1 cellular context compared by ENCODE assay signal in the genomic region with DNA sequence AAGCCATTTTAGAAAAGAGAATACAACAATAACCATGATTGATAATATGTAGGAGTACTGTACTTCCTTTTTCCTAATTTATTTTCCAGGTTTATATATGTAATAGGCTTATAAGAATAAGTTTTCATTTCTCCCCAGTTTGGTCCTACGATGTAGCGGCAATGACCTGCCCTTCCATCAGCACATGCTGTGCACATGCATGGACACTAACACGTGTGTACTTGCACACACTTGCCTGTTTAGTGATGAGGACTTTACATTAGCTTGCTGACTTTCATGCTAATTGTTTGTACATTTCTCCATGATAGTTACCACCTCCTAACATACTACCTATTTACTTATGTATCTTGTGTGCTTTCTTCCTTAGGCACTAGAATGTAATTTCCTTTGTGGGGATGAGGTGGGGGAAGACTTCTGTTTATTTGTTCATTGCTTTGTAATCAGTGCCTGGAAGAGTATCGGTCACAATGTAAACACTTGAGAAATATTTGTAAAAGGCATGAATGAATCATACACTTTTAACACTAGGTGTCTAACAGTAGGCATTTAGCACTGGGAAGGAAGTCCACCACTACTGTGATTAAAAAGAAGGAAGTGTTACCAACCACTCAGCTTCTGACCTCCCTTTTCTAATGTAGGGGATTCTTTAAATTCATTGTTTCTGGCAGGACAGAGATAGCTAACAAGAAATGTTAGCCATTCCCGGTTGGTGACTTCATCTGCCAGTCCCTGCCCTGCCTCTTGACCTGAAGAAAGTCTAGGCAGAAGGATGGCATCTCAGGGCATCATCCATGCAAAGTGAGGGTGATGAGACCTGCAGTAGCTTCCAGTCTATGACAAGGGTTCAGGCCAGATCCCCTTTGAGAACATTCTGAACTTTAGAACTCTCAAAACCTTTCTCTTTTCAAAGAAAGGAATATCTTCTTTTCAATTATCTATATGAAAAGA.
A peak's percentile ranks its signal among the peaks of the same experiment; 100 is the strongest.
TF ChIP-seq lines count a peak whose summit lies in the region.

No MANE protein-coding gene starts in this region.

TF ChIP-seq in HEK293, 187 proteins besides CTCF, POLR2A, EP300 and RAD21 (continued from another document and continues in another):
- TF ChIP-seq, protein P1, sequence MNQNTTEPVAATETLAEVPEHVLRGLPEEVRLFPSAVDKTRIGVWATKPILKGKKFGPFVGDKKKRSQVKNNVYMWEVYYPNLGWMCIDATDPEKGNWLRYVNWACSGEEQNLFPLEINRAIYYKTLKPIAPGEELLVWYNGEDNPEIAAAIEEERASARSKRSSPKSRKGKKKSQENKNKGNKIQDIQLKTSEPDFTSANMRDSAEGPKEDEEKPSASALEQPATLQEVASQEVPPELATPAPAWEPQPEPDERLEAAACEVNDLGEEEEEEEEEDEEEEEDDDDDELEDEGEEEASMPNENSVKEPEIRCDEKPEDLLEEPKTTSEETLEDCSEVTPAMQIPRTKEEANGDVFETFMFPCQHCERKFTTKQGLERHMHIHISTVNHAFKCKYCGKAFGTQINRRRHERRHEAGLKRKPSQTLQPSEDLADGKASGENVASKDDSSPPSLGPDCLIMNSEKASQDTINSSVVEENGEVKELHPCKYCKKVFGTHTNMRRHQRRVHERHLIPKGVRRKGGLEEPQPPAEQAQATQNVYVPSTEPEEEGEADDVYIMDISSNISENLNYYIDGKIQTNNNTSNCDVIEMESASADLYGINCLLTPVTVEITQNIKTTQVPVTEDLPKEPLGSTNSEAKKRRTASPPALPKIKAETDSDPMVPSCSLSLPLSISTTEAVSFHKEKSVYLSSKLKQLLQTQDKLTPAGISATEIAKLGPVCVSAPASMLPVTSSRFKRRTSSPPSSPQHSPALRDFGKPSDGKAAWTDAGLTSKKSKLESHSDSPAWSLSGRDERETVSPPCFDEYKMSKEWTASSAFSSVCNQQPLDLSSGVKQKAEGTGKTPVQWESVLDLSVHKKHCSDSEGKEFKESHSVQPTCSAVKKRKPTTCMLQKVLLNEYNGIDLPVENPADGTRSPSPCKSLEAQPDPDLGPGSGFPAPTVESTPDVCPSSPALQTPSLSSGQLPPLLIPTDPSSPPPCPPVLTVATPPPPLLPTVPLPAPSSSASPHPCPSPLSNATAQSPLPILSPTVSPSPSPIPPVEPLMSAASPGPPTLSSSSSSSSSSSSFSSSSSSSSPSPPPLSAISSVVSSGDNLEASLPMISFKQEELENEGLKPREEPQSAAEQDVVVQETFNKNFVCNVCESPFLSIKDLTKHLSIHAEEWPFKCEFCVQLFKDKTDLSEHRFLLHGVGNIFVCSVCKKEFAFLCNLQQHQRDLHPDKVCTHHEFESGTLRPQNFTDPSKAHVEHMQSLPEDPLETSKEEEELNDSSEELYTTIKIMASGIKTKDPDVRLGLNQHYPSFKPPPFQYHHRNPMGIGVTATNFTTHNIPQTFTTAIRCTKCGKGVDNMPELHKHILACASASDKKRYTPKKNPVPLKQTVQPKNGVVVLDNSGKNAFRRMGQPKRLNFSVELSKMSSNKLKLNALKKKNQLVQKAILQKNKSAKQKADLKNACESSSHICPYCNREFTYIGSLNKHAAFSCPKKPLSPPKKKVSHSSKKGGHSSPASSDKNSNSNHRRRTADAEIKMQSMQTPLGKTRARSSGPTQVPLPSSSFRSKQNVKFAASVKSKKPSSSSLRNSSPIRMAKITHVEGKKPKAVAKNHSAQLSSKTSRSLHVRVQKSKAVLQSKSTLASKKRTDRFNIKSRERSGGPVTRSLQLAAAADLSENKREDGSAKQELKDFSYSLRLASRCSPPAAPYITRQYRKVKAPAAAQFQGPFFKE (tag by site-specific recombination; IDR thresholded peaks at IDR 0.05; ENCODE audit: borderline replicate concordance) = no peak
- no peak for TF ChIP-seq ZNF677 (tag by site-specific recombination; IDR thresholded peaks at IDR 0.05)
- TF ChIP-seq SCRT2 (tag by site-specific recombination; IDR thresholded peaks at IDR 0.05) = no peak
- no peak for TF ChIP-seq ZNF302 (tag by site-specific recombination; IDR thresholded peaks at IDR 0.05; ENCODE audit: low read depth)
- no peak for TF ChIP-seq ZNF16 (tag by site-specific recombination; IDR thresholded peaks at IDR 0.05; ENCODE audit: low read depth)
- no peak for TF ChIP-seq ZNF354C (tag by site-specific recombination; IDR thresholded peaks at IDR 0.05; ENCODE audit: borderline replicate concordance, low read depth)
- no peak for TF ChIP-seq ZNF555 (tag by site-specific recombination; conservative IDR thresholded peaks at IDR 0.05)
- TF ChIP-seq ZNF76 (tag by site-specific recombination; IDR thresholded peaks at IDR 0.05; ENCODE audit: borderline replicate concordance, low read depth) = no peak
- TF ChIP-seq ZSCAN23 (tag by site-specific recombination; IDR thresholded peaks at IDR 0.05) = no peak
- no peak for TF ChIP-seq ZNF701 (tag by site-specific recombination; IDR thresholded peaks at IDR 0.05)
- TF ChIP-seq WT1 (tag by site-specific recombination; IDR thresholded peaks at IDR 0.05) = peak; percentile 86
- TF ChIP-seq ZBTB17 (tag by site-specific recombination; IDR thresholded peaks at IDR 0.05) = no peak
- TF ChIP-seq, protein P2, sequence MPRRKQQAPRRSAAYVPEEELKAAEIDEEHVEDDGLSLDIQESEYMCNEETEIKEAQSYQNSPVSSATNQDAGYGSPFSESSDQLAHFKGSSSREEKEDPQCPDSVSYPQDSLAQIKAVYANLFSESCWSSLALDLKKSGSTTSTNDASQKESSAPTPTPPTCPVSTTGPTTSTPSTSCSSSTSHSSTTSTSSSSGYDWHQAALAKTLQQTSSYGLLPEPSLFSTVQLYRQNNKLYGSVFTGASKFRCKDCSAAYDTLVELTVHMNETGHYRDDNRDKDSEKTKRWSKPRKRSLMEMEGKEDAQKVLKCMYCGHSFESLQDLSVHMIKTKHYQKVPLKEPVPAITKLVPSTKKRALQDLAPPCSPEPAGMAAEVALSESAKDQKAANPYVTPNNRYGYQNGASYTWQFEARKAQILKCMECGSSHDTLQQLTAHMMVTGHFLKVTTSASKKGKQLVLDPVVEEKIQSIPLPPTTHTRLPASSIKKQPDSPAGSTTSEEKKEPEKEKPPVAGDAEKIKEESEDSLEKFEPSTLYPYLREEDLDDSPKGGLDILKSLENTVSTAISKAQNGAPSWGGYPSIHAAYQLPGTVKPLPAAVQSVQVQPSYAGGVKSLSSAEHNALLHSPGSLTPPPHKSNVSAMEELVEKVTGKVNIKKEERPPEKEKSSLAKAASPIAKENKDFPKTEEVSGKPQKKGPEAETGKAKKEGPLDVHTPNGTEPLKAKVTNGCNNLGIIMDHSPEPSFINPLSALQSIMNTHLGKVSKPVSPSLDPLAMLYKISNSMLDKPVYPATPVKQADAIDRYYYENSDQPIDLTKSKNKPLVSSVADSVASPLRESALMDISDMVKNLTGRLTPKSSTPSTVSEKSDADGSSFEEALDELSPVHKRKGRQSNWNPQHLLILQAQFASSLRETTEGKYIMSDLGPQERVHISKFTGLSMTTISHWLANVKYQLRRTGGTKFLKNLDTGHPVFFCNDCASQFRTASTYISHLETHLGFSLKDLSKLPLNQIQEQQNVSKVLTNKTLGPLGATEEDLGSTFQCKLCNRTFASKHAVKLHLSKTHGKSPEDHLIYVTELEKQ (tag by site-specific recombination; IDR thresholded peaks at IDR 0.05; ENCODE audit: borderline replicate concordance) = no peak
- no peak for TF ChIP-seq SP2 (tag by site-specific recombination; IDR thresholded peaks at IDR 0.05)
- TF ChIP-seq, protein P3, sequence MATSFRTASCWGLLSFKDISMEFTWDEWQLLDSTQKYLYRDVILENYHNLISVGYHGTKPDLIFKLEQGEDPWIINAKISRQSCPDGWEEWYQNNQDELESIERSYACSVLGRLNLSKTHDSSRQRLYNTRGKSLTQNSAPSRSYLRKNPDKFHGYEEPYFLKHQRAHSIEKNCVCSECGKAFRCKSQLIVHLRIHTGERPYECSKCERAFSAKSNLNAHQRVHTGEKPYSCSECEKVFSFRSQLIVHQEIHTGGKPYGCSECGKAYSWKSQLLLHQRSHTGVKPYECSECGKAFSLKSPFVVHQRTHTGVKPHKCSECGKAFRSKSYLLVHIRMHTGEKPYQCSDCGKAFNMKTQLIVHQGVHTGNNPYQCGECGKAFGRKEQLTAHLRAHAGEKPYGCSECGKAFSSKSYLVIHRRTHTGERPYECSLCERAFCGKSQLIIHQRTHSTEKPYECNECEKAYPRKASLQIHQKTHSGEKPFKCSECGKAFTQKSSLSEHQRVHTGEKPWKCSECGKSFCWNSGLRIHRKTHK (tag by site-specific recombination; IDR thresholded peaks at IDR 0.05) = no peak
- TF ChIP-seq ZNF391 (tag by site-specific recombination; IDR thresholded peaks at IDR 0.05; ENCODE audit: borderline replicate concordance, low read depth) = no peak
- TF ChIP-seq ZNF776 (tag by site-specific recombination; IDR thresholded peaks at IDR 0.05; ENCODE audit: borderline replicate concordance) = no peak
- TF ChIP-seq, protein P4, sequence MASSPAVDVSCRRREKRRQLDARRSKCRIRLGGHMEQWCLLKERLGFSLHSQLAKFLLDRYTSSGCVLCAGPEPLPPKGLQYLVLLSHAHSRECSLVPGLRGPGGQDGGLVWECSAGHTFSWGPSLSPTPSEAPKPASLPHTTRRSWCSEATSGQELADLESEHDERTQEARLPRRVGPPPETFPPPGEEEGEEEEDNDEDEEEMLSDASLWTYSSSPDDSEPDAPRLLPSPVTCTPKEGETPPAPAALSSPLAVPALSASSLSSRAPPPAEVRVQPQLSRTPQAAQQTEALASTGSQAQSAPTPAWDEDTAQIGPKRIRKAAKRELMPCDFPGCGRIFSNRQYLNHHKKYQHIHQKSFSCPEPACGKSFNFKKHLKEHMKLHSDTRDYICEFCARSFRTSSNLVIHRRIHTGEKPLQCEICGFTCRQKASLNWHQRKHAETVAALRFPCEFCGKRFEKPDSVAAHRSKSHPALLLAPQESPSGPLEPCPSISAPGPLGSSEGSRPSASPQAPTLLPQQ (tag by site-specific recombination; IDR thresholded peaks at IDR 0.05) = no peak
- no peak for TF ChIP-seq ZNF248 (tag by site-specific recombination; IDR thresholded peaks at IDR 0.05)
- TF ChIP-seq ZNF184 (tag by site-specific recombination; IDR thresholded peaks at IDR 0.05) = peak; percentile 56; the same call in 1 of the 2 replicates
- TF ChIP-seq ZNF558 (tag by site-specific recombination; IDR thresholded peaks at IDR 0.05) = no peak
- no peak for TF ChIP-seq ZNF138 (tag by site-specific recombination; IDR thresholded peaks at IDR 0.05; ENCODE audit: borderline replicate concordance)
- TF ChIP-seq ZNF626 (tag by site-specific recombination; IDR thresholded peaks at IDR 0.05) = no peak
- TF ChIP-seq, protein P5, sequence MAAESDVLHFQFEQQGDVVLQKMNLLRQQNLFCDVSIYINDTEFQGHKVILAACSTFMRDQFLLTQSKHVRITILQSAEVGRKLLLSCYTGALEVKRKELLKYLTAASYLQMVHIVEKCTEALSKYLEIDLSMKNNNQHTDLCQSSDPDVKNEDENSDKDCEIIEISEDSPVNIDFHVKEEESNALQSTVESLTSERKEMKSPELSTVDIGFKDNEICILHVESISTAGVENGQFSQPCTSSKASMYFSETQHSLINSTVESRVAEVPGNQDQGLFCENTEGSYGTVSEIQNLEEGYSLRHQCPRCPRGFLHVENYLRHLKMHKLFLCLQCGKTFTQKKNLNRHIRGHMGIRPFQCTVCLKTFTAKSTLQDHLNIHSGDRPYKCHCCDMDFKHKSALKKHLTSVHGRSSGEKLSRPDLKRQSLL (tag by site-specific recombination; IDR thresholded peaks at IDR 0.05) = no peak
- TF ChIP-seq ZNF623 (tag by site-specific recombination; IDR thresholded peaks at IDR 0.05) = no peak
- TF ChIP-seq ZNF221 (tag by site-specific recombination; IDR thresholded peaks at IDR 0.05; ENCODE audit: borderline replicate concordance) = no peak
- peak; percentile 63 for TF ChIP-seq ZNF629 (tag by site-specific recombination; IDR thresholded peaks at IDR 0.05)
- TF ChIP-seq ZNF37A (tag by site-specific recombination; IDR thresholded peaks at IDR 0.05) = no peak
- TF ChIP-seq ZNF223 (tag by site-specific recombination; IDR thresholded peaks at IDR 0.05) = no peak
- no peak for TF ChIP-seq ZNF571 (tag by site-specific recombination; IDR thresholded peaks at IDR 0.05)
- peak; percentile 49; the same call in 1 of the 2 replicates for TF ChIP-seq ZNF843 (tag by site-specific recombination; IDR thresholded peaks at IDR 0.05)
- no peak for TF ChIP-seq ZNF155 (tag by site-specific recombination; IDR thresholded peaks at IDR 0.05)
- TF ChIP-seq, protein P6, sequence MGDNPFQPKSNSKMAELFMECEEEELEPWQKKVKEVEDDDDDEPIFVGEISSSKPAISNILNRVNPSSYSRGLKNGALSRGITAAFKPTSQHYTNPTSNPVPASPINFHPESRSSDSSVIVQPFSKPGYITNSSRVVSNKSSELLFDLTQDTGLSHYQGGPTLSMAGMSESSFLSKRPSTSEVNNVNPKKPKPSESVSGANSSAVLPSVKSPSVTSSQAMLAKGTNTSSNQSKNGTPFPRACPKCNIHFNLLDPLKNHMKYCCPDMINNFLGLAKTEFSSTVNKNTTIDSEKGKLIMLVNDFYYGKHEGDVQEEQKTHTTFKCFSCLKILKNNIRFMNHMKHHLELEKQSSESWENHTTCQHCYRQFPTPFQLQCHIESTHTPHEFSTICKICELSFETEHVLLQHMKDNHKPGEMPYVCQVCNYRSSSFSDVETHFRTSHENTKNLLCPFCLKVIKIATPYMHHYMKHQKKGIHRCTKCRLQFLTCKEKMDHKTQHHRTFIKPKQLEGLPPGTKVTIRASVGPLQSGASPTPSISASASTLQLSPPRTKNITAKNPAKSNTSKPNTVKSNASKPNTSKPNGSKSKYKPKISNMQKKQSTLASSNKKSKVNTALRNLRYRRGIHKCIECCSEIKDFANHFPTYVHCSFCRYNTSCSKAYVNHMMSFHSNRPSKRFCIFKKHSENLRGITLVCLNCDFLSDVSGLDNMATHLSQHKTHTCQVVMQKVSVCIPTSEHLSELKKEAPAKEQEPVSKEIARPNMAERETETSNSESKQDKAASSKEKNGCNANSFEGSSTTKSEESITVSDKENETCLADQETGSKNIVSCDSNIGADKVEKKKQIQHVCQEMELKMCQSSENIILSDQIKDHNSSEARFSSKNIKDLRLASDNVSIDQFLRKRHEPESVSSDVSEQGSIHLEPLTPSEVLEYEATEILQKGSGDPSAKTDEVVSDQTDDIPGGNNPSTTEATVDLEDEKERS (tag by site-specific recombination; IDR thresholded peaks at IDR 0.05) = no peak
- no peak for TF ChIP-seq SCRT1 (tag by site-specific recombination; IDR thresholded peaks at IDR 0.05; ENCODE audit: borderline replicate concordance)
- no peak for TF ChIP-seq GLIS2 (tag by site-specific recombination; IDR thresholded peaks at IDR 0.05)
- TF ChIP-seq EGR2 (tag by site-specific recombination; IDR thresholded peaks at IDR 0.05; ENCODE audit: low read depth) = no peak
- TF ChIP-seq ZNF416 (tag by site-specific recombination; IDR thresholded peaks at IDR 0.05) = no peak
- no peak for TF ChIP-seq ZNF549 (tag by site-specific recombination; IDR thresholded peaks at IDR 0.05)
- TF ChIP-seq, protein P7, sequence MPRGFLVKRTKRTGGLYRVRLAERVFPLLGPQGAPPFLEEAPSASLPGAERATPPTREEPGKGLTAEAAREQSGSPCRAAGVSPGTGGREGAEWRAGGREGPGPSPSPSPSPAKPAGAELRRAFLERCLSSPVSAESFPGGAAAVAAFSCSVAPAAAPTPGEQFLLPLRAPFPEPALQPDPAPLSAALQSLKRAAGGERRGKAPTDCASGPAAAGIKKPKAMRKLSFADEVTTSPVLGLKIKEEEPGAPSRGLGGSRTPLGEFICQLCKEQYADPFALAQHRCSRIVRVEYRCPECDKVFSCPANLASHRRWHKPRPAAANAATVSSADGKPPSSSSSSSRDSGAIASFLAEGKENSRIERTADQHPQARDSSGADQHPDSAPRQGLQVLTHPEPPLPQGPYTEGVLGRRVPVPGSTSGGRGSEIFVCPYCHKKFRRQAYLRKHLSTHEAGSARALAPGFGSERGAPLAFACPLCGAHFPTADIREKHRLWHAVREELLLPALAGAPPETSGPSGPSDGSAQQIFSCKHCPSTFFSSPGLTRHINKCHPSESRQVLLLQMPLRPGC (tag by site-specific recombination; IDR thresholded peaks at IDR 0.05) = peak; percentile 81
- no peak for TF ChIP-seq ZNF660 (tag by site-specific recombination; IDR thresholded peaks at IDR 0.05)
